ENCODE assay signal across 1 cellular context in the genomic region with DNA sequence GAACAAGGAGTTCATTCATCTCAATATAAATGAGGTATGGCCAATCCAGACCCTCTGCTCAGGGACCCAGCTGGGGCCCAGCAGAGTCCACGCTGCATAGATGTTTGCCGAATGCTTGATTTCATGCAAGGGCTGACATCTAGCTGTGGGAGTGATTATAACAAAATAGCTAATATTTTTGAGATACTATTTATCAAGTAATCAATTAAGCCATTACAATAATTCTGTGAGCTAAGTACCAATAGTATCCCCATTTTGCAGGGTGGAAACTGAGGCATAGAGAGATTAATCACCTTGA.
TF ChIP-seq lines count a peak whose summit lies in the region.

No MANE protein-coding gene starts in this region.

TF ChIP-seq in A549, 52 proteins besides CTCF, POLR2A, EP300 and RAD21 (continued from another document):
- TF ChIP-seq BCL3 (IDR thresholded peaks at IDR 0.05), result no peak
- TF ChIP-seq SREBF2 (IDR thresholded peaks at IDR 0.05), result no peak
- TF ChIP-seq FOSL2 (IDR thresholded peaks at IDR 0.05), result no peak
- TF ChIP-seq FOSL2 (CRISPR knock-in tag; IDR thresholded peaks at IDR 0.05), result no peak
- TF ChIP-seq MAZ (IDR thresholded peaks at IDR 0.05; ENCODE audit: borderline replicate concordance, low read depth, low read length), result no peak
- TF ChIP-seq BHLHE40 (IDR thresholded peaks at IDR 0.05; ENCODE audit: low read depth, low read length), result no peak
- TF ChIP-seq HDAC2 (IDR thresholded peaks at IDR 0.05), result no peak
- no peak; the same call in 2 of the 3 replicates for TF ChIP-seq SMC3 (IDR thresholded peaks at IDR 0.05)
- no peak for TF ChIP-seq MYC (IDR thresholded peaks at IDR 0.05; ENCODE audit: borderline replicate concordance, low read length)
- no peak for TF ChIP-seq HES2 (IDR thresholded peaks at IDR 0.05)
- no peak for TF ChIP-seq CEBPB (IDR thresholded peaks at IDR 0.05)
- TF ChIP-seq KDM1A (IDR thresholded peaks at IDR 0.05; ENCODE audit: low read depth), result no peak
